Comparison of ENCODE assay signal across 24 cellular contexts in the genomic region with DNA sequence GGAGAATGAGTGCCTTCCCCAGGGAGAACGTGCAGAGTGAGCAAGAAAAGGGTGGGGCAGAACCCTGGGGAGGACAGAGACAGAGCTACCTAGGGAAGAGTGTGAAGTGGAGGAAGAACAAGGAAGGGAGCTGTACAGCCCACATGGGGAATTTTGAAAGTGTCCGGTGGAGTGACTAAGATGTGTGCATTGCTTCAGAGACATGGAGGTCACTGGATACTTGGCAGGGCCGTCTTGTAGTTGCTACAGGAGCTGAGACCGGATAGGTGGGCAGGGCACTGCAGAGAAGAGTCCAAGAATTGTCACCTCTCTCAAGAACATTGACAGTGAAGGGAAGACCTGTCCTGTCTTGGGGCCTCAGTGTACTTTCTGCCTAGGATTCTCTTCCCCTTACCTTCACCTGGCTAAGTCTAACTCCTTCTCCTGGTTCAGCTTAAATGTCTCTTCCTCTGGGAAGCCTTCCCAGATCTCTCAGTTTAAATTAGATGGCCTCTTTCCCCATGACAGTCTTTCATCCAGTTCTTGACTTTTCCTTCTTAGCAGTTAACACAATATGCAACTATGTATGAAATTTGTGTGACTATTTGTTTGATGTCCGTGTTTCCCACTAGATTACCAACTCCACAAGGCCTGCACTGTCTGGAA. TPM values are rescaled to one million over a fixed set of nuclear protein-coding genes. Genes with fewer than 3 reads are reported as not detected.
DNase-seq lines count a peak whose midpoint lies in the region; ATAC-seq, FAIRE-seq and TF ChIP-seq lines count a peak whose summit lies in the region.
"Had no signal": no experiment of that assay in that cellular context is flagged by ENCODE, and none has a peak within 500 bp of the region (broad histone marks: within the 10 kb centered on the region; RNA-seq: fewer than 3 reads in every experiment).

No MANE protein-coding gene starts in this region.

- FAIRE-seq in HepG2 (lab: Jason Lieb, UNC) = no peak
- FAIRE-seq: frontal cortex, GM12878, small intestine had no signal

- H3K27me3 ChIP-seq in HepG2 (ENCODE audit: control insufficient read depth in 1 of 2, insufficient read depth in 2 of 2, low read length in 2 of 2) = peaks cover 5 to 54% of the 10 kb centered on the region in 2 experiments; a peak in 4 of 5 replicates
- H3K27me3 ChIP-seq: ovary had no signal

- H3K79me2 ChIP-seq in HepG2 (ENCODE audit: insufficient read depth, low read length) = no peaks in the 10 kb centered on the region

- no peaks in the 10 kb centered on the region for H3K36me3 ChIP-seq in HepG2 (replicated peaks in 1 of 2; ENCODE audit: control insufficient read depth in 1 of 2, insufficient read depth in 2 of 2, low read length in 2 of 2)
- H3K36me3 ChIP-seq: ovary had no signal

- TF ChIP-seq RAD21 in HepG2 (CRISPR knock-in tag; IDR thresholded peaks at IDR 0.05) = no peak

- no peak overlapping the region for H3K4me2 ChIP-seq in HepG2 (ENCODE audit: low read depth, low read length)

- H3K4me3 ChIP-seq in HepG2 (replicated peaks in 1 of 3; ENCODE audit: insufficient read depth in 1 of 3, low read depth in 2 of 3, low read length in 3 of 3) = no peak overlapping the region
- H3K4me3 ChIP-seq: GM12878, ovary had no signal

- H3K9ac ChIP-seq in HepG2 (ENCODE audit: insufficient read depth, low read depth, low read length) = no peak overlapping the region

- BruUV-seq in HepG2 (replicated peaks; lab: Mats Ljungman, UMichigan) = no TSS peak

- DNase-seq in D341Med (ENCODE audit: low spot score) (peak; percentile 4), NCI-H226 (peak; percentile 40), ecto neural progenitor cell (ENCODE audit: low spot score) (peak; percentile 36), left lobe of liver (ENCODE audit: low spot score) (peak; percentile 14), RWPE1 (ENCODE audit: low spot score) (no peak), SKM-1 (lab: John Stamatoyannopoulos, UW; ENCODE audit: unreplicated experiment) (no peak), HepG2 (ENCODE audit: low spot score) (no peak), C1 segment of cervical spinal cord (lab: John Stamatoyannopoulos, UW) (no peak)
- DNase-seq: effector CD4-positive, alpha-beta T cell; GDM1; NCI-H1048; NCI-H2081 treated with DMSO at 0.1 percent for 48 hours; NCI-H524 treated with DMSO at 0.1 percent for 48 hours; ovary; small intestine; stimulated activated CD4-positive, alpha-beta T cell treated with anti-CD3 and anti-CD28 coated beads, Interleukin-4, amount 100 ng/mL, for 4 hours; T1000 had no signal

- CTCF ChIA-PET in RWPE1 (lab: Yijun Ruan, JAX) (interaction anchor here (0.6 to 0.8 kb wide), 3 partner anchors 10 to 68 kb away, joined by 4 read pairs; no protein-coding TSS in a partner anchor), HepG2 (lab: Yijun Ruan, JAX; ENCODE audit: low intra/inter-chr PET ratio, low total read pairs) (no interaction called here)

- TF ChIP-seq EP300 in HepG2 (IDR thresholded peaks at IDR 0.05; ENCODE audit: low read depth in 2 of 2, low read length in 2 of 2) (no peak), HepG2 (CRISPR knock-in tag; IDR thresholded peaks at IDR 0.05; ENCODE audit: borderline replicate concordance) (no peak)

- ATAC-seq in left lobe of liver (no peak), HepG2 (no peak)
- ATAC-seq: activated naive CD4-positive, alpha-beta T cell treated with anti-CD3 and anti-CD28 coated beads, Interleukin-2, amount 50 U/mL, for 72 hours; GM12878 had no signal

- H3K27ac ChIP-seq in RWPE1 = no peak overlapping the region
- no peak overlapping the region for H3K27ac ChIP-seq in HepG2 (ENCODE audit: extremely low read length, insufficient read depth, low read length)
- H3K27ac ChIP-seq: ovary had no signal

- TF ChIP-seq CTCF in RWPE1 (conservative IDR thresholded peaks at IDR 0.05; ENCODE audit: low read depth) (no peak), HepG2 (CRISPR knock-in tag; IDR thresholded peaks at IDR 0.05) (no peak)

- no peak for TF ChIP-seq POLR2A in HepG2 (IDR thresholded peaks at IDR 0.05; ENCODE audit: insufficient read depth in 1 of 2, low read depth in 2 of 2, low read length in 2 of 2)

- no peaks in the 10 kb centered on the region for H3K9me3 ChIP-seq in HepG2 (ENCODE audit: low read length)
- H3K9me3 ChIP-seq: Caco-2, ovary had no signal

- H3K4me1 ChIP-seq in HepG2 (ENCODE audit: insufficient read depth, low read length) = peaks cover 10% of the 10 kb centered on the region; the same call in 1 of the 2 replicates

- intact Hi-C loops in HepG2 (cut with micrococcal nuclease; ENCODE audit: unreplicated experiment) = no loop called here

- H2AFZ ChIP-seq in HepG2 (ENCODE audit: low read length) = no peak overlapping the region

- in situ Hi-C loops in HepG2 (cut with HindIII; ENCODE audit: extremely low pct_ligation_motif_present, low pct_unique_long_range_greater_than_20kb) = no loop called here

- POLR2A ChIA-PET in RWPE1 (lab: Yijun Ruan, JAX; ENCODE audit: low non-redundant PET) (no interaction called here), HepG2 (lab: Yijun Ruan, JAX) (no interaction called here)

- WGBS in HepG2 (ENCODE audit: low lambda C conversion rate) = under 1% methylated on average over 5 of the region's 5 CpGs

- H4K20me1 ChIP-seq in HepG2 (ENCODE audit: insufficient read depth, low read length) = no peaks in the 10 kb centered on the region

RNA-seq across cellular contexts. Expression of gene P2RY6, which starts 9.2 kb away (rescaled TPM):
- total RNA-seq in left lobe of liver = 0.25 TPM
- total RNA-seq in HepG2 (2016; rRNA removed; fragmentation: Illumina TruSeq; extraction: Trizol) = 0.11 and 0.29 TPM in 2 replicates
- 0.10 TPM in 1 of 2 replicates, not detected in the other for total RNA-seq in HepG2 (2016; cell fraction: cytosol; rRNA removed; fragmentation: Illumina TruSeq; extraction: Trizol; ENCODE audit: low read depth)
- total RNA-seq in HepG2 (2016; cell fraction: insoluble cytoplasmic fraction; rRNA removed; fragmentation: Illumina TruSeq; extraction: Trizol) = 0.13 and 0.27 TPM in 2 replicates
- total RNA-seq in HepG2 (2016; cell fraction: membrane; rRNA removed; fragmentation: Illumina TruSeq; extraction: Trizol) = not detected in 2 replicates
- total RNA-seq in HepG2 (2016; cell fraction: nucleus; rRNA removed; fragmentation: Illumina TruSeq; extraction: Trizol) = not detected in 2 replicates
- 0.09 and 0.29 TPM in 2 replicates for polyA plus RNA-seq in HepG2 (2011; rRNA removed)
- 0.10 and 0.12 TPM in 2 replicates for polyA plus RNA-seq in HepG2 (2011; cell fraction: cytosol; rRNA removed)
- polyA plus RNA-seq in HepG2 (2011; cell fraction: nucleus; rRNA removed) = 0.05 and 0.35 TPM in 2 replicates
- polyA plus RNA-seq in HepG2 (2012) = 0.24 TPM in 1 of 2 replicates, not detected in the other
- polyA plus RNA-seq in HepG2 (2016; cell fraction: cytosol; fragmentation: Illumina TruSeq; extraction: Trizol; ENCODE audit: low read depth) = 0.05 and 0.06 TPM in 2 replicates
- polyA plus RNA-seq in HepG2 (2016; cell fraction: insoluble cytoplasmic fraction; fragmentation: Illumina TruSeq; extraction: Trizol; ENCODE audit: low read depth) = 0.10 and 0.20 TPM in 2 replicates
- 0.10 and 0.17 TPM in 2 replicates for polyA plus RNA-seq in HepG2 (2016; cell fraction: membrane; fragmentation: Illumina TruSeq; extraction: Trizol; ENCODE audit: low read depth)
- 0.36 and 0.41 TPM in 2 replicates for polyA plus RNA-seq in HepG2 (2016; cell fraction: nucleus; fragmentation: Illumina TruSeq; extraction: Trizol; ENCODE audit: insufficient read depth, low read depth)
- 0.40 and 1.7 TPM in 2 replicates for polyA minus RNA-seq in HepG2 (2011; rRNA and poly(A)+ RNA removed; ENCODE audit: low replicate concordance)
- polyA minus RNA-seq in HepG2 (2011; cell fraction: cytosol; rRNA and poly(A)+ RNA removed) = not detected in 2 replicates
- 0.12 and 0.26 TPM in 2 replicates for polyA minus RNA-seq in HepG2 (2011; cell fraction: nucleus; rRNA and poly(A)+ RNA removed)
- total RNA-seq: activated naive CD4-positive, alpha-beta T cell treated with anti-CD3 and anti-CD28 coated beads, Interleukin-2, amount 50 U/mL, for 72 hours; OCI-LY7; SK-MEL-5 had no signal

RNA-seq across cellular contexts. Expression of gene P2RY2, which starts 44.9 kb away (rescaled TPM):
- total RNA-seq in left lobe of liver = 6.0 TPM
- 3.0 and 3.1 TPM in 2 replicates for total RNA-seq in HepG2 (2016; rRNA removed; fragmentation: Illumina TruSeq; extraction: Trizol)
- 0.71 and 0.91 TPM in 2 replicates for total RNA-seq in HepG2 (2016; cell fraction: cytosol; rRNA removed; fragmentation: Illumina TruSeq; extraction: Trizol; ENCODE audit: low read depth)
- total RNA-seq in HepG2 (2016; cell fraction: insoluble cytoplasmic fraction; rRNA removed; fragmentation: Illumina TruSeq; extraction: Trizol) = 2.6 and 3.4 TPM in 2 replicates
- total RNA-seq in HepG2 (2016; cell fraction: membrane; rRNA removed; fragmentation: Illumina TruSeq; extraction: Trizol) = 2.5 and 3.7 TPM in 2 replicates
- total RNA-seq in HepG2 (2016; cell fraction: nucleus; rRNA removed; fragmentation: Illumina TruSeq; extraction: Trizol) = 2.9 and 3.2 TPM in 2 replicates
- 0.95 and 1.6 TPM in 2 replicates for polyA plus RNA-seq in HepG2 (2011; rRNA removed)
- polyA plus RNA-seq in HepG2 (2011; cell fraction: cytosol; rRNA removed) = 1.0 and 1.1 TPM in 2 replicates
- polyA plus RNA-seq in HepG2 (2011; cell fraction: nucleus; rRNA removed) = 1.6 TPM in 2 replicates
- 0.24 and 0.47 TPM in 2 replicates for polyA plus RNA-seq in HepG2 (2012)
- 0.67 and 1.3 TPM in 2 replicates for polyA plus RNA-seq in HepG2 (2016; cell fraction: cytosol; fragmentation: Illumina TruSeq; extraction: Trizol; ENCODE audit: low read depth)
- polyA plus RNA-seq in HepG2 (2016; cell fraction: insoluble cytoplasmic fraction; fragmentation: Illumina TruSeq; extraction: Trizol; ENCODE audit: low read depth) = 2.5 and 3.0 TPM in 2 replicates
- polyA plus RNA-seq in HepG2 (2016; cell fraction: membrane; fragmentation: Illumina TruSeq; extraction: Trizol; ENCODE audit: low read depth) = 2.0 and 2.3 TPM in 2 replicates
- polyA plus RNA-seq in HepG2 (2016; cell fraction: nucleus; fragmentation: Illumina TruSeq; extraction: Trizol; ENCODE audit: insufficient read depth, low read depth) = 2.1 and 3.2 TPM in 2 replicates
- polyA minus RNA-seq in HepG2 (2011; rRNA and poly(A)+ RNA removed; ENCODE audit: low replicate concordance) = 1.4 and 2.5 TPM in 2 replicates
- polyA minus RNA-seq in HepG2 (2011; cell fraction: cytosol; rRNA and poly(A)+ RNA removed) = 0.49 and 1.5 TPM in 2 replicates
- polyA minus RNA-seq in HepG2 (2011; cell fraction: nucleus; rRNA and poly(A)+ RNA removed) = 0.77 and 1.1 TPM in 2 replicates
- total RNA-seq: activated naive CD4-positive, alpha-beta T cell treated with anti-CD3 and anti-CD28 coated beads, Interleukin-2, amount 50 U/mL, for 72 hours; frontal cortex; OCI-LY7; temporal lobe had no signal

RNA-seq across cellular contexts. Expression of gene ARHGEF17, which starts 45.1 kb away (rescaled TPM):
- total RNA-seq in left lobe of liver (6.8 TPM), HepG2 (2016; rRNA removed; fragmentation: Illumina TruSeq; extraction: Trizol) (5.7 and 10.7 TPM in 2 replicates)
- total RNA-seq in HepG2 (2016; cell fraction: cytosol; rRNA removed; fragmentation: Illumina TruSeq; extraction: Trizol; ENCODE audit: low read depth) = 4.6 and 5.1 TPM in 2 replicates
- 3.7 and 12.1 TPM in 2 replicates for total RNA-seq in HepG2 (2016; cell fraction: insoluble cytoplasmic fraction; rRNA removed; fragmentation: Illumina TruSeq; extraction: Trizol)
- total RNA-seq in HepG2 (2016; cell fraction: membrane; rRNA removed; fragmentation: Illumina TruSeq; extraction: Trizol) = 3.3 and 3.8 TPM in 2 replicates
- total RNA-seq in HepG2 (2016; cell fraction: nucleus; rRNA removed; fragmentation: Illumina TruSeq; extraction: Trizol) = 20.3 and 20.6 TPM in 2 replicates
- polyA plus RNA-seq in HepG2 (2011; rRNA removed) = 28.8 and 37.7 TPM in 2 replicates
- polyA plus RNA-seq in HepG2 (2011; cell fraction: cytosol; rRNA removed) = 7.4 and 13.6 TPM in 2 replicates
- 250 and 318 TPM in 2 replicates for polyA plus RNA-seq in HepG2 (2011; cell fraction: nucleus; rRNA removed)
- polyA plus RNA-seq in HepG2 (2012) = 17.9 and 20.3 TPM in 2 replicates
- polyA plus RNA-seq in HepG2 (2016; cell fraction: cytosol; fragmentation: Illumina TruSeq; extraction: Trizol; ENCODE audit: low read depth) = 0.35 and 0.64 TPM in 2 replicates
- polyA plus RNA-seq in HepG2 (2016; cell fraction: insoluble cytoplasmic fraction; fragmentation: Illumina TruSeq; extraction: Trizol; ENCODE audit: low read depth) = 5.4 and 7.1 TPM in 2 replicates
- 0.76 and 0.94 TPM in 2 replicates for polyA plus RNA-seq in HepG2 (2016; cell fraction: membrane; fragmentation: Illumina TruSeq; extraction: Trizol; ENCODE audit: low read depth)
- polyA plus RNA-seq in HepG2 (2016; cell fraction: nucleus; fragmentation: Illumina TruSeq; extraction: Trizol; ENCODE audit: insufficient read depth, low read depth) = 83.1 and 89.4 TPM in 2 replicates
- 41.7 and 126 TPM in 2 replicates for polyA minus RNA-seq in HepG2 (2011; rRNA and poly(A)+ RNA removed; ENCODE audit: low replicate concordance)
- 13.5 and 20.6 TPM in 2 replicates for polyA minus RNA-seq in HepG2 (2011; cell fraction: cytosol; rRNA and poly(A)+ RNA removed)
- polyA minus RNA-seq in HepG2 (2011; cell fraction: nucleus; rRNA and poly(A)+ RNA removed) = 85.9 and 99.9 TPM in 2 replicates

Comparison
In these comparisons a context has a peak if more than half of its experiments do, and no peak if none do; other contexts are left out.
1. DNase-seq: peak in D341Med (single experiment), NCI-H226 (single experiment), ecto neural progenitor cell (single experiment) and left lobe of liver (single experiment); none in RWPE1 (single experiment), SKM-1 (single experiment), HepG2 (single experiment) and C1 segment of cervical spinal cord (0 of 14).